Comparison of ENCODE assay signal across 22 cellular contexts in the genomic region with DNA sequence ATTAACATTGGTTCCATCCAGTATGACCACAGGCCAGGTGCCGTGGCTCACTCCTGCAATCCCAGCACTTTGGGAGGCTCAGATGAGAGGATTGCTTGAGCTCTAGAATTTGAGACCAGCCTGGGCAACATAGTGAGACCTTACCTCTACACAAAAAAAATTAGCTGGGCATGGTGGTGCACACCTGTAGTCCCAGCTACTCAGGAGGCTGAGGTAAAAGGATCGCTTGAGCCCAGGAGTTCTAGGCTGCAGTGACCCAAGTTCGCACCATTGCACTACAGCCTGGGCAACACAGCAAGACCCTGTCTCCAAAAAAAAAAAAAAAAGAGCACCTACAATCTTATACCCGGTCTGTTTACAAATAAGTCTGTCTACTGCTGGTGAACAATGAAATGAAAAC. TPM values are rescaled to one million over a fixed set of nuclear protein-coding genes. Genes with fewer than 3 reads are reported as not detected.
DNase-seq lines count a peak whose midpoint lies in the region; ATAC-seq, FAIRE-seq and TF ChIP-seq lines count a peak whose summit lies in the region.
"Had no signal": no experiment of that assay in that cellular context is flagged by ENCODE, and none has a peak within 500 bp of the region (broad histone marks: within the 10 kb centered on the region; RNA-seq: fewer than 3 reads in every experiment).

No MANE protein-coding gene starts in this region.

- H3K9me3 ChIP-seq in HepG2 (ENCODE audit: low read length) = no peaks in the 10 kb centered on the region
- H3K9me3 ChIP-seq in right lobe of liver = no peaks in the 10 kb centered on the region
- H3K9me3 ChIP-seq in HEK293 (ENCODE audit: control insufficient read depth, insufficient read depth, low read depth, low read length) = no peaks in the 10 kb centered on the region
- no peaks in the 10 kb centered on the region for H3K9me3 ChIP-seq in neutrophil
- no peaks in the 10 kb centered on the region for H3K9me3 ChIP-seq in psoas muscle
- H3K9me3 ChIP-seq: BLaER1 treated with 17β-estradiol and CSF1 and Interleukin-3, amounts not matched to agents 10 nM and 100 nM; Caco-2 had no signal

- no peak for FAIRE-seq in HepG2 (lab: Jason Lieb, UNC)
- FAIRE-seq: A204.1, D721Med, G401.6, GM12891, GM19239 had no signal

- H3K4me2 ChIP-seq in HepG2 (ENCODE audit: low read depth, low read length) = no peak overlapping the region
- H3K4me2 ChIP-seq: BLaER1 treated with 17β-estradiol and CSF1 and Interleukin-3, amounts not matched to agents 10 nM and 100 nM had no signal

- CTCF ChIA-PET in HepG2 (lab: Yijun Ruan, JAX; ENCODE audit: low intra/inter-chr PET ratio, low total read pairs) (no interaction called here), HEK293 (lab: Yijun Ruan, JAX) (interaction anchor here (2.3 kb wide), 1 partner anchor 10 kb away, joined by 6 read pairs; no protein-coding TSS in a partner anchor)

- TF ChIP-seq RAD21 in HepG2 (CRISPR knock-in tag; IDR thresholded peaks at IDR 0.05) = no peak

- H3K9ac ChIP-seq in HepG2 (ENCODE audit: insufficient read depth, low read depth, low read length) = no peak overlapping the region
- H3K9ac ChIP-seq: BLaER1 treated with 17β-estradiol and CSF1 and Interleukin-3, amounts not matched to agents 10 nM and 100 nM had no signal

- TF ChIP-seq POLR2A in HepG2 (IDR thresholded peaks at IDR 0.05; ENCODE audit: insufficient read depth in 1 of 2, low read depth in 2 of 2, low read length in 2 of 2) = no peak
- no peak for TF ChIP-seq POLR2A in right lobe of liver (IDR thresholded peaks at IDR 0.05)

- POLR2A ChIA-PET in HepG2 (lab: Yijun Ruan, JAX) = no interaction called here
- POLR2A ChIA-PET in HEK293 (lab: Yijun Ruan, JAX) = interaction anchor here (0.9 kb wide), 1 partner anchor 10 kb away, joined by 3 read pairs; a partner anchor contains a TSS

- TF ChIP-seq CTCF in HepG2 (CRISPR knock-in tag; IDR thresholded peaks at IDR 0.05) (no peak), right lobe of liver (IDR thresholded peaks at IDR 0.05) (no peak), HEK293 (tag by site-specific recombination; IDR thresholded peaks at IDR 0.05) (no peak), neutrophil (IDR thresholded peaks at IDR 0.05) (no peak), psoas muscle (IDR thresholded peaks at IDR 0.05) (no peak)

- no peaks in the 10 kb centered on the region for H4K20me1 ChIP-seq in HepG2 (ENCODE audit: insufficient read depth, low read length)

- intact Hi-C loops in HepG2 (cut with micrococcal nuclease; ENCODE audit: unreplicated experiment) = no loop called here
- intact Hi-C loops in right lobe of liver (cut with DNase I) = no loop called here
- intact Hi-C loops in psoas muscle (cut with DNase I) = no loop called here

- no peak for ATAC-seq in HepG2
- no peak for ATAC-seq in right lobe of liver
- ATAC-seq in GM21423 (IDR thresholded peaks at IDR 0.05; ENCODE audit: unreplicated experiment) = no peak
- no peak for ATAC-seq in psoas muscle
- ATAC-seq: CD8-positive, alpha-beta T cell had no signal

- H2AFZ ChIP-seq in HepG2 (ENCODE audit: low read length) = no peak overlapping the region

- 96% methylated on average over 4 of the region's 4 CpGs for WGBS in HepG2 (ENCODE audit: low lambda C conversion rate)
- WGBS in right lobe of liver (ENCODE audit: insufficient coverage, low coverage, low lambda C conversion rate, missing lambda C conversion rate) = 92% methylated on average over 3 of the region's 4 CpGs
- 96 to 97% (median 97%) methylated on average over 4 of the region's 4 CpGs for WGBS in psoas muscle, 3 donors

- DNase-seq in HepG2 (ENCODE audit: low spot score) = no peak
- DNase-seq in right lobe of liver = no peak
- no peak for DNase-seq in NCI-H2227 (lab: John Stamatoyannopoulos, UW; ENCODE audit: unreplicated experiment)
- no peak for DNase-seq in psoas muscle
- DNase-seq: 8988T; ACHN; Caco-2; Calu3; CD4-positive, alpha-beta T cell; CD8-positive, alpha-beta T cell; DMS79 treated with DMSO at 0.1 percent for 48 hours; GF-D8 had no signal

- H3K36me3 ChIP-seq in HepG2 (replicated peaks in 1 of 2; ENCODE audit: control insufficient read depth in 1 of 2, insufficient read depth in 2 of 2, low read length in 2 of 2) = peaks cover 9 to 58% of the 10 kb centered on the region in 2 experiments; a peak in 4 of 5 replicates
- peaks cover 0 to 42% (median 3%) of the 10 kb centered on the region in 4 donors for H3K36me3 ChIP-seq in right lobe of liver
- peaks cover 41 to 76% of the 10 kb centered on the region in 2 experiments for H3K36me3 ChIP-seq in HEK293 (ENCODE audit: control insufficient read depth in 2 of 2, insufficient read depth in 1 of 2, low read length in 2 of 2)
- H3K36me3 ChIP-seq in neutrophil = peaks cover 72% of the 10 kb centered on the region
- H3K36me3 ChIP-seq in psoas muscle (ENCODE audit: insufficient read depth in 1 of 2, low read depth in 1 of 2) = peaks cover 2 to 79% of the 10 kb centered on the region in 2 donors

- H3K27me3 ChIP-seq in HepG2 (ENCODE audit: control insufficient read depth in 1 of 2, insufficient read depth in 2 of 2, low read length in 2 of 2) (no peaks in the 10 kb centered on the region), right lobe of liver (no peaks in the 10 kb centered on the region), neutrophil (no peaks in the 10 kb centered on the region), psoas muscle (ENCODE audit: insufficient read depth in 3 of 3, low read length in 2 of 3) (no peaks in the 10 kb centered on the region)
- H3K27me3 ChIP-seq: BLaER1 treated with 17β-estradiol and CSF1 and Interleukin-3, amounts not matched to agents 10 nM and 100 nM had no signal

- TF ChIP-seq EP300 in HepG2 (IDR thresholded peaks at IDR 0.05; ENCODE audit: low read depth in 2 of 2, low read length in 2 of 2) = no peak
- no peak for TF ChIP-seq EP300 in HepG2 (CRISPR knock-in tag; IDR thresholded peaks at IDR 0.05; ENCODE audit: borderline replicate concordance)

- no peak overlapping the region for H3K4me3 ChIP-seq in HepG2 (replicated peaks in 1 of 3; ENCODE audit: insufficient read depth in 1 of 3, low read depth in 2 of 3, low read length in 3 of 3)
- H3K4me3 ChIP-seq in right lobe of liver = no peak overlapping the region
- H3K4me3 ChIP-seq in HEK293 (ENCODE audit: low read depth, low read length) = no peak overlapping the region
- no peak overlapping the region for H3K4me3 ChIP-seq in neutrophil (ENCODE audit: low read depth in 1 of 2, low read length in 1 of 2)
- H3K4me3 ChIP-seq in psoas muscle = no peak overlapping the region
- H3K4me3 ChIP-seq: BLaER1 treated with 17β-estradiol and CSF1 and Interleukin-3, amounts not matched to agents 10 nM and 100 nM had no signal

- no peaks in the 10 kb centered on the region for H3K79me2 ChIP-seq in HepG2 (ENCODE audit: insufficient read depth, low read length)

- H3K4me1 ChIP-seq in HepG2 (ENCODE audit: insufficient read depth, low read length) (peaks cover 7% of the 10 kb centered on the region; the same call in 1 of the 2 replicates), right lobe of liver (no peaks in the 10 kb centered on the region), HEK293 (ENCODE audit: control insufficient read depth, insufficient read depth, low read length) (no peaks in the 10 kb centered on the region), neutrophil (ENCODE audit: control insufficient read depth in 1 of 2, insufficient read depth in 1 of 2, low read depth in 1 of 2, low read length in 1 of 2) (peaks cover 28 to 29% of the 10 kb centered on the region in 2 experiments), psoas muscle (no peaks in the 10 kb centered on the region)
- H3K4me1 ChIP-seq: Caco-2 had no signal

- H3K27ac ChIP-seq in HepG2 (ENCODE audit: extremely low read length, insufficient read depth, low read length) (no peak overlapping the region), right lobe of liver (no peak overlapping the region), HEK293 (ENCODE audit: extremely low read depth, low read depth, low read length) (no peak overlapping the region), neutrophil (peak overlapping the region; percentile 16), psoas muscle (no peak overlapping the region)
- H3K27ac ChIP-seq: BLaER1 treated with 17β-estradiol and CSF1 and Interleukin-3, amounts not matched to agents 10 nM and 100 nM; C4-2B had no signal

- in situ Hi-C loops in HepG2 (cut with HindIII; ENCODE audit: extremely low pct_ligation_motif_present, low pct_unique_long_range_greater_than_20kb) = no loop called here

- BruUV-seq in HepG2 (replicated peaks; lab: Mats Ljungman, UMichigan) = no TSS peak

RNA-seq across cellular contexts. Expression of a gene that starts 9.9 kb away (rescaled TPM):
- total RNA-seq in HepG2 (2016; rRNA removed; fragmentation: Illumina TruSeq; extraction: Trizol) (90.4 and 114 TPM in 2 replicates), right lobe of liver (10 to 100 TPM; 19.0 to 32.5 (median 27.1) TPM), psoas muscle (10 to 100 TPM; 27.5 to 51.2 (median 33.4) TPM)
- 19.9 and 28.2 TPM in 2 replicates for total RNA-seq in HepG2 (2016; cell fraction: cytosol; rRNA removed; fragmentation: Illumina TruSeq; extraction: Trizol; ENCODE audit: low read depth)
- 86.9 and 108 TPM in 2 replicates for total RNA-seq in HepG2 (2016; cell fraction: insoluble cytoplasmic fraction; rRNA removed; fragmentation: Illumina TruSeq; extraction: Trizol)
- 66.0 and 81.9 TPM in 2 replicates for total RNA-seq in HepG2 (2016; cell fraction: membrane; rRNA removed; fragmentation: Illumina TruSeq; extraction: Trizol)
- total RNA-seq in HepG2 (2016; cell fraction: nucleus; rRNA removed; fragmentation: Illumina TruSeq; extraction: Trizol) = 54.5 and 55.7 TPM in 2 replicates
- polyA plus RNA-seq in HepG2 (2011; rRNA removed) (74.4 and 87.5 TPM in 2 replicates), psoas muscle (10 to 100 TPM; 18.6 to 41.4 (median 22.2) TPM)
- 50.8 and 73.9 TPM in 2 replicates for polyA plus RNA-seq in HepG2 (2011; cell fraction: cytosol; rRNA removed)
- 43.0 and 54.3 TPM in 2 replicates for polyA plus RNA-seq in HepG2 (2011; cell fraction: nucleus; rRNA removed)
- 111 and 121 TPM in 2 replicates for polyA plus RNA-seq in HepG2 (2012)
- 22.4 and 25.2 TPM in 2 replicates for polyA plus RNA-seq in HepG2 (2016; cell fraction: cytosol; fragmentation: Illumina TruSeq; extraction: Trizol; ENCODE audit: low read depth)
- 97.9 and 98.6 TPM in 2 replicates for polyA plus RNA-seq in HepG2 (2016; cell fraction: insoluble cytoplasmic fraction; fragmentation: Illumina TruSeq; extraction: Trizol; ENCODE audit: low read depth)
- polyA plus RNA-seq in HepG2 (2016; cell fraction: membrane; fragmentation: Illumina TruSeq; extraction: Trizol; ENCODE audit: low read depth) = 49.0 and 58.4 TPM in 2 replicates
- polyA plus RNA-seq in HepG2 (2016; cell fraction: nucleus; fragmentation: Illumina TruSeq; extraction: Trizol; ENCODE audit: insufficient read depth, low read depth) = 57.8 and 60.3 TPM in 2 replicates
- polyA minus RNA-seq in HepG2 (2011; rRNA and poly(A)+ RNA removed; ENCODE audit: low replicate concordance) = 53.9 and 54.2 TPM in 2 replicates
- polyA minus RNA-seq in HepG2 (2011; cell fraction: cytosol; rRNA and poly(A)+ RNA removed) = 45.7 and 50.7 TPM in 2 replicates
- 50.5 and 65.3 TPM in 2 replicates for polyA minus RNA-seq in HepG2 (2011; cell fraction: nucleus; rRNA and poly(A)+ RNA removed)

RNA-seq across cellular contexts. Expression of a gene that starts 29.4 kb away (rescaled TPM):
- total RNA-seq in HepG2 (2016; rRNA removed; fragmentation: Illumina TruSeq; extraction: Trizol) (0.56 and 0.89 TPM in 2 replicates), right lobe of liver (100 to 1,000 TPM in 5 of 6 experiments, 10 to 100 TPM in 1; 95.8 to 190 (median 174) TPM), psoas muscle (under 1 TPM in 2 of 4 donors, not detected in 2; 0.32 to 0.34 TPM)
- total RNA-seq in HepG2 (2016; cell fraction: cytosol; rRNA removed; fragmentation: Illumina TruSeq; extraction: Trizol; ENCODE audit: low read depth) = 0.10 and 0.26 TPM in 2 replicates
- total RNA-seq in HepG2 (2016; cell fraction: insoluble cytoplasmic fraction; rRNA removed; fragmentation: Illumina TruSeq; extraction: Trizol) = 0.58 and 1.1 TPM in 2 replicates
- 0.22 and 0.59 TPM in 2 replicates for total RNA-seq in HepG2 (2016; cell fraction: membrane; rRNA removed; fragmentation: Illumina TruSeq; extraction: Trizol)
- 1.8 and 2.1 TPM in 2 replicates for total RNA-seq in HepG2 (2016; cell fraction: nucleus; rRNA removed; fragmentation: Illumina TruSeq; extraction: Trizol)
- polyA plus RNA-seq in HepG2 (2011; rRNA removed) (37.8 and 63.7 TPM in 2 replicates), psoas muscle (under 1 TPM; 0.04 to 0.10 (median 0.05) TPM)
- 17.0 and 30.5 TPM in 2 replicates for polyA plus RNA-seq in HepG2 (2011; cell fraction: cytosol; rRNA removed)
- 159 and 187 TPM in 2 replicates for polyA plus RNA-seq in HepG2 (2011; cell fraction: nucleus; rRNA removed)
- polyA plus RNA-seq in HepG2 (2012) = 38.1 and 88.4 TPM in 2 replicates
- polyA plus RNA-seq in HepG2 (2016; cell fraction: cytosol; fragmentation: Illumina TruSeq; extraction: Trizol; ENCODE audit: low read depth) = 0.11 TPM in 2 replicates
- 0.50 and 0.67 TPM in 2 replicates for polyA plus RNA-seq in HepG2 (2016; cell fraction: insoluble cytoplasmic fraction; fragmentation: Illumina TruSeq; extraction: Trizol; ENCODE audit: low read depth)
- polyA plus RNA-seq in HepG2 (2016; cell fraction: membrane; fragmentation: Illumina TruSeq; extraction: Trizol; ENCODE audit: low read depth) = 0.20 and 0.25 TPM in 2 replicates
- polyA plus RNA-seq in HepG2 (2016; cell fraction: nucleus; fragmentation: Illumina TruSeq; extraction: Trizol; ENCODE audit: insufficient read depth, low read depth) = 1.8 and 2.3 TPM in 2 replicates
- polyA minus RNA-seq in HepG2 (2011; rRNA and poly(A)+ RNA removed; ENCODE audit: low replicate concordance) = 3.5 and 84.7 TPM in 2 replicates
- polyA minus RNA-seq in HepG2 (2011; cell fraction: cytosol; rRNA and poly(A)+ RNA removed) = 24.7 and 49.8 TPM in 2 replicates
- 65.0 and 124 TPM in 2 replicates for polyA minus RNA-seq in HepG2 (2011; cell fraction: nucleus; rRNA and poly(A)+ RNA removed)

Comparison
In these comparisons a context has a peak if more than half of its experiments do, and no peak if none do; other contexts are left out.
1. RNA of a gene that starts 29.4 kb away (total RNA-seq): 95.8 to 190 TPM in right lobe of liver; 0.10 to 2.1 TPM in HepG2 and 0.32 to 0.34 TPM in psoas muscle; every median in the first group is over 10 times any median in the second.